ENCODE assay signal across 32 cellular contexts in the genomic region with DNA sequence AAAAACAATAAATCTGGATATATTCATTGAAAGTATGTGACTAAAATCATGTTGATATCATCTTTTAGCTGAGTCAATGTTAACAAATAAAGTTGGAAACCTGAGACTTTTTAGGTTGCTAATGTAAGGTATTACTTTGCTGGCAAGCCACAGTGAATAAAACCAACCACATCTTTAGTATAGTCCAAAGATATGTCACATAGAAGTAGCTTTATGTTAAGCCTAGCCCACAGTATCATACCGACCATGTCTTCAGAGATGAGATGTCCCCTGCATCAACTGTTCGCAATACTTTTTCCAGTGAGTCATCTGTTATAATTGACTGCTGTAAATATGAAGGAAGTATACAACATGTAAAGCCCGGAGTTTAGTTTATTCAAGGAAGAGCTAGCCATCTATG.
"Had no signal": no experiment of that assay in that cellular context is flagged by ENCODE, and none has a peak within 500 bp of the region (broad histone marks: within the 10 kb centered on the region; RNA-seq: fewer than 3 reads in every experiment).

No MANE protein-coding gene starts in this region.

- H3K27me3 ChIP-seq: ovary, right lobe of liver, uterus had no signal

- H3K4me1 Mint-ChIP-seq: activated CD4-positive, alpha-beta memory T cell treated with anti-CD3 and anti-CD28 coated beads, Interleukin-2, amount 10 ng/mL, durations not matched to agents 7 days and 5 days; stimulated activated memory B cell treated with anti-CD40 and anti-IgM and Interleukin-4, amounts not matched to agents 10 μg/mL and 1 μg/mL and 100 μg/mL, for 72 hours; stimulated activated naive CD8-positive, alpha-beta T cell treated with anti-CD3 and anti-CD28 coated beads, Interleukin-15, amount 100 ng/mL, for 72 hours had no signal

- H3K9me3 Mint-ChIP-seq: activated CD4-positive, alpha-beta memory T cell treated with anti-CD3 and anti-CD28 coated beads, Interleukin-2, amount 10 ng/mL, durations not matched to agents 7 days and 5 days; activated T-cell treated with anti-CD3 and anti-CD28 coated beads, Interleukin-2, amount 50 U/mL, for 24 hours; nephron progenitor cell; stimulated activated memory B cell treated with anti-CD40 and anti-IgM and Interleukin-4, amounts not matched to agents 10 μg/mL and 1 μg/mL and 100 μg/mL, for 72 hours; stimulated activated naive CD8-positive, alpha-beta T cell treated with anti-CD3 and anti-CD28 coated beads, Interleukin-15, amount 100 ng/mL, for 72 hours; type B pancreatic cell had no signal

- H2AFZ ChIP-seq: hepatocyte had no signal

- DNase-seq: activated CD4-positive, alpha-beta memory T cell treated with anti-CD3 and anti-CD28 coated beads, Interleukin-2, amount 10 ng/mL, durations not matched to agents 7 days and 5 days; activated CD4-positive, alpha-beta T cell treated with anti-CD3 and anti-CD28 coated beads for 48 hours; activated CD8-positive, alpha-beta memory T cell treated with anti-CD3 and anti-CD28 coated beads, Interleukin-2, amount 50 U/mL, for 48 hours; activated gamma-delta T cell; activated naive CD4-positive, alpha-beta T cell treated with anti-CD3 and anti-CD28 coated beads, Interleukin-2, amount 50 U/mL, for 16 hours; activated T-cell treated with anti-CD3 and anti-CD28 coated beads, Interleukin-2, amount 50 U/mL, for 24 hours; central memory CD4-positive, alpha-beta T cell; dermis blood vessel endothelial cell; effector CD4-positive, alpha-beta T cell; left cardiac atrium; left ventricle myocardium superior; nephron progenitor cell; ovary; right lobe of liver; small intestine; stimulated activated CD4-positive, alpha-beta T cell treated with anti-CD3 and anti-CD28 coated beads, Interleukin-4, amount 100 ng/mL, for 24 hours; stimulated activated naive CD8-positive, alpha-beta T cell treated with anti-CD3 and anti-CD28 coated beads, Interleukin-15, amount 100 ng/mL, for 72 hours; substantia nigra; T-helper 9 cell; uterus; WERI-Rb-1 had no signal

- H3K27me3 Mint-ChIP-seq: progenitor cell of endocrine pancreas had no signal

- H3K4me3 Mint-ChIP-seq: activated CD4-positive, alpha-beta memory T cell treated with anti-CD3 and anti-CD28 coated beads, Interleukin-2, amount 10 ng/mL, durations not matched to agents 7 days and 5 days; activated T-cell treated with anti-CD3 and anti-CD28 coated beads, Interleukin-2, amount 50 U/mL, for 24 hours; nephron progenitor cell; stimulated activated memory B cell treated with anti-CD40 and anti-IgM and Interleukin-4, amounts not matched to agents 10 μg/mL and 1 μg/mL and 100 μg/mL, for 72 hours; stimulated activated naive CD8-positive, alpha-beta T cell treated with anti-CD3 and anti-CD28 coated beads, Interleukin-15, amount 100 ng/mL, for 72 hours; type B pancreatic cell had no signal

- H3K79me2 ChIP-seq: hepatocyte had no signal

- FAIRE-seq: endometrium, keratinocyte, small intestine, TTC549 had no signal

- H3K36me3 ChIP-seq: breast epithelium, gastroesophageal sphincter, neutrophil, ovary, right lobe of liver, uterus, WERI-Rb-1 had no signal

- H3K27ac ChIP-seq: breast epithelium, gastroesophageal sphincter, hepatocyte, neutrophil, ovary, right lobe of liver, uterus, WERI-Rb-1 had no signal

- H3K4me1 ChIP-seq: breast epithelium, gastroesophageal sphincter, uterus had no signal

- H3K4me3 ChIP-seq: breast epithelium, gastroesophageal sphincter, hepatocyte, ovary, right lobe of liver, uterus had no signal

- H3K36me3 Mint-ChIP-seq: stimulated activated memory B cell treated with anti-CD40 and anti-IgM and Interleukin-4, amounts not matched to agents 10 μg/mL and 1 μg/mL and 100 μg/mL, for 72 hours; type B pancreatic cell had no signal

- ATAC-seq: activated CD4-positive, CD25-positive, alpha-beta regulatory T cell treated with anti-CD3 and anti-CD28 coated beads, Interleukin-2, amount 50 U/mL, for 24 hours; gastroesophageal sphincter; left cardiac atrium; left ventricle myocardium superior; right lobe of liver; stimulated activated memory B cell treated with anti-CD40 and anti-IgM and Interleukin-4, amounts not matched to agents 10 μg/mL and 1 μg/mL and 100 μg/mL, for 72 hours; stimulated activated naive CD8-positive, alpha-beta T cell treated with anti-CD3 and anti-CD28 coated beads, Interleukin-15, amount 100 ng/mL, for 72 hours had no signal

- H3K27ac Mint-ChIP-seq: activated CD4-positive, alpha-beta memory T cell treated with anti-CD3 and anti-CD28 coated beads, Interleukin-2, amount 10 ng/mL, durations not matched to agents 7 days and 5 days; activated T-cell treated with anti-CD3 and anti-CD28 coated beads, Interleukin-2, amount 50 U/mL, for 24 hours; nephron progenitor cell; progenitor cell of endocrine pancreas; stimulated activated memory B cell treated with anti-CD40 and anti-IgM and Interleukin-4, amounts not matched to agents 10 μg/mL and 1 μg/mL and 100 μg/mL, for 72 hours; stimulated activated naive CD8-positive, alpha-beta T cell treated with anti-CD3 and anti-CD28 coated beads, Interleukin-15, amount 100 ng/mL, for 72 hours; type B pancreatic cell had no signal

- H3K9me3 ChIP-seq: breast epithelium, gastroesophageal sphincter, neutrophil, ovary, right lobe of liver, uterus had no signal

- H3K4me2 ChIP-seq: hepatocyte had no signal
